8 cellular contexts compared by ENCODE assay signal in the genomic region with DNA sequence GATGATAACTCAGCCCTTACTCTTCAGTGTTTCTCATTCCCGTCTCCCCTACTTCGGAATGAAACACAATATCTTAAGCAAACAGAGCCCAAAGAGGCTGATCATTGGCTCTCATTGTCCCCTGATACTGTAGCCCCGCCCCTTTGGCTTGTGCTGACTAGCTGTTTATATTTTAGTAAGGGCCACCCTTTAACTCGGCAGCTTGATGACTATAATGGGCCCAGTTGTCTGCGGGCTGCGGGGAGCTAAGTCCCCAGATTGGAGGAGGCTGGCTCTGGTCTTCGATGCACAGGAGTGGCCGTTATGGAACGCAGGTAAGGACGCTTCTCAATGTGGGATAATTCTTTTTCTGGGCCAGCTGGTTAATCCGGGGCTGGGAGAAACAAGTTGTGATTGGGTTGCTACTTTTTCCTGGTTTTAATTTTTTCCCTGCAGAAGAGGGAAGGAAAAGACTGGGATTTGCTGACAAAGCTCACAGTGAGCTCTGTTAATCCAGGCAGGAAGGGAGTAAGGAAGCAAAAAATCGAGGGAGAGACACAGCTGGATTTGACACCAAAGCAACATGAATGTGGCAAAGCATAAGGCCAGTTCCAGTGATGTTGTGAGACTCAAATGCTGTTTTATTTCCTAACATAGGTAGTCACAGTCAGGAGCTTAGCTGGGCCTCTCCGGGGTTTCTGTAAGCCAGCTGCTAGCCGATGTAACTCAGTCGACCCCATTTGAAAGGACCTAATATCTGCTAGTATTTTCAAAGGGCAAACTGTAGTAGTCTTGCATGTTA. TPM values are rescaled to one million over a fixed set of nuclear protein-coding genes. Genes with fewer than 3 reads are reported as not detected.
A peak's percentile ranks its signal among the peaks of the same experiment; 100 is the strongest.
DNase-seq lines count a peak whose midpoint lies in the region; ATAC-seq and TF ChIP-seq lines count a peak whose summit lies in the region.

Gene TRIM2, plus strand, starts transcription at position 197 of the 781 bp plus-strand sequence. Its CDS starts 88 bp downstream, at position 285.

- peak; percentile 87 for DNase-seq in NCI-H1048 (lab: John Stamatoyannopoulos, UW)
- DNase-seq in amniotic epithelial cell (ENCODE audit: low read depth) = peak; percentile 14
- peak; percentile 68 for DNase-seq in left ventricle myocardium inferior
- peak in 9 of 10 donors; percentile 49 to 95 (median 77) for DNase-seq in posterior cingulate gyrus
- no peak for DNase-seq in activated CD8-positive, alpha-beta memory T cell treated with anti-CD3 and anti-CD28 coated beads, Interleukin-2, amount 50 U/mL, for 4 hours
- DNase-seq in DMS114 treated with DMSO at 0.1 percent for 48 hours (lab: John Stamatoyannopoulos, UW; ENCODE audit: unreplicated experiment) = no peak
- no peak for DNase-seq in SIG-M5 (lab: John Stamatoyannopoulos, UW)

- H3K36me3 ChIP-seq in left ventricle myocardium inferior = no peaks in the 10 kb centered on the region

- peak within 1 kb of the TSS; percentile 60 for H3K4me3 ChIP-seq in left ventricle myocardium inferior

- H3K9me3 ChIP-seq in left ventricle myocardium inferior (replicated peaks) = no peaks in the 10 kb centered on the region

- intact Hi-C loops in left ventricle myocardium inferior (cut with micrococcal nuclease) (no loop called here), posterior cingulate gyrus (cut with DNase I) (loop anchor here (5.0 kb wide), 2 partner anchors 47 to 62 kb away; no protein-coding TSS in a partner anchor)

- H3K27ac ChIP-seq in left ventricle myocardium inferior (replicated peaks) = peak within 1 kb of the TSS; percentile 51

- peaks cover 15% of the 10 kb centered on the region for H3K4me1 ChIP-seq in left ventricle myocardium inferior

- no peaks in the 10 kb centered on the region for H3K27me3 ChIP-seq in left ventricle myocardium inferior (ENCODE audit: low read depth)

- TF ChIP-seq CTCF in left ventricle myocardium inferior (IDR thresholded peaks at IDR 0.05; ENCODE audit: borderline replicate concordance) = no peak

- peak; percentile 48 for ATAC-seq in GM18868 (IDR thresholded peaks at IDR 0.05; ENCODE audit: unreplicated experiment)

RNA-seq across cellular contexts. Expression of gene TRIM2, which starts in this region (rescaled TPM):
- 20.2 TPM for total RNA-seq in left ventricle myocardium inferior

Comparison
In these comparisons a context has a peak if more than half of its experiments do, and no peak if none do; other contexts are left out.
1. DNase-seq: peak in NCI-H1048 (single experiment), amniotic epithelial cell (single experiment), left ventricle myocardium inferior (single experiment) and posterior cingulate gyrus (9 of 10); none in activated CD8-positive, alpha-beta memory T cell treated with anti-CD3 and anti-CD28 coated beads, Interleukin-2, amount 50 U/mL, for 4 hours (single experiment), DMS114 treated with DMSO at 0.1 percent for 48 hours (single experiment) and SIG-M5 (single experiment).